8 cellular contexts compared by ENCODE assay signal in the genomic region with DNA sequence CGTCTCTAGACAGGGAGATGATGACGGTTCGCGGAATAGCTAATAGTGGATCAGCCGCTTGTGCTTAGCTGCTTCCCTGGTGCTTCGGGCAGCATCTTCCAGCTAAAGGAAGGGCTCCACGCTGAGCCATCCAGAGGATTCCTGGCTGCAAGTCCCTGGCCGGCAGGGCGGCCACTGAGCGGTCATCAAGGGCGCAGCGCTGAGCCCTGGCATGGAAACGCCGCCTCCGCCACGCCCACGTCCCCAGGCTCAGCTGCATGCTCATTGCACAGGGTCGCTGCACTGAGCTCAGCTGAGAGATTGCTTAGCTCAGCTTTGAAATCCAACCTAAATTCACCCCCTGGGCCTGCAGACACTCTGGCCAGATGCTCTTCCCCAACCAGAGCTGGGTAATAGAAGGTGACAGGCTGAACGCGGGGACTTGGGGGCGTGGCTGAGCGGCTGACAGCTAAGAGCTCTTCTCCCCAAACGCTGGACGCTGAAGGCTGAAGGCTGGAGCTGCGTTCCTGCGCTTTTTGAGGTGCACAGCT.
DNase-seq lines count a peak whose midpoint lies in the region; ATAC-seq and TF ChIP-seq lines count a peak whose summit lies in the region.

No MANE protein-coding gene starts in this region.

- H3K79me1 ChIP-seq in neuronal stem cell (ENCODE audit: low read depth, low read length), result no peaks in the 10 kb centered on the region

- WGBS in neuronal stem cell (ENCODE audit: extremely low coverage in 2 of 2, insufficient read length in 2 of 2, insufficient replicate concordance in 1 of 2), 2 donors, result no CpG with 5 or more reads among the region's 26 CpGs

- no peaks in the 10 kb centered on the region for H3K36me3 ChIP-seq in neuronal stem cell (replicated peaks in 1 of 2; ENCODE audit: control insufficient read depth in 2 of 2, insufficient read depth in 2 of 2, low read length in 2 of 2)

- peak overlapping the region; percentile 47 for H3K27ac ChIP-seq in neuronal stem cell (replicated peaks; ENCODE audit: low read length)

- H3K4me1 ChIP-seq in neuronal stem cell (ENCODE audit: control insufficient read depth in 2 of 2, insufficient read depth in 1 of 2, low read depth in 1 of 2, low read length in 2 of 2), result peaks cover 4 to 18% of the 10 kb centered on the region in 2 donors

- H3K18ac ChIP-seq in neuronal stem cell (ENCODE audit: low read length), result peak overlapping the region; percentile 51

- peaks cover 2% of the 10 kb centered on the region for H3K4me1 Mint-ChIP-seq in activated CD4-positive, alpha-beta memory T cell treated with anti-CD3 and anti-CD28 coated beads for 36 hours (ENCODE audit: low read depth)

- peak overlapping the region; percentile 14 for H2BK5ac ChIP-seq in neuronal stem cell (ENCODE audit: low read length)

- no peak overlapping the region for H3K9ac ChIP-seq in neuronal stem cell (ENCODE audit: low read depth, low read length, poor library complexity)

- peaks cover 0 to 22% (median 0%) of the 10 kb centered on the region in 3 experiments for H3K27me3 ChIP-seq in neuronal stem cell (ENCODE audit: control insufficient read depth in 3 of 3, insufficient read depth in 3 of 3, low read depth in 1 of 3, low read length in 3 of 3)

- no peak overlapping the region for H3K4me3 Mint-ChIP-seq in activated CD4-positive, alpha-beta memory T cell treated with anti-CD3 and anti-CD28 coated beads for 36 hours

- TF ChIP-seq RAD21 in Ishikawa (IDR thresholded peaks at IDR 0.05; ENCODE audit: low read depth), result no peak

- CTCF ChIA-PET in activated CD4-positive, alpha-beta memory T cell treated with anti-CD3 and anti-CD28 coated beads for 36 hours (lab: Charles Lee), result no interaction called here

- DNase-seq in DMS79 treated with DMSO at 0.1 percent for 48 hours (lab: John Stamatoyannopoulos, UW), result peak; percentile 58
- peak; percentile 12 for DNase-seq in activated CD4-positive, alpha-beta memory T cell treated with anti-CD3 and anti-CD28 coated beads for 36 hours
- peak; percentile 79 for DNase-seq in Right ventricle myocardium superior
- peak; percentile 71 for DNase-seq in neuronal stem cell (ENCODE audit: low spot score)
- no peak for DNase-seq in central memory CD4-positive, alpha-beta T cell
- DNase-seq in stimulated activated CD4-positive, alpha-beta T cell treated with anti-CD3 and anti-CD28 coated beads, Interleukin-1b, Interleukin-23, amount 100 ng/mL, for 48 hours, result no peak

- peak overlapping the region; percentile 19 to 40 for H3K4me3 ChIP-seq in neuronal stem cell (ENCODE audit: low read length in 2 of 2)

- no peaks in the 10 kb centered on the region for H3K36me3 Mint-ChIP-seq in activated CD4-positive, alpha-beta memory T cell treated with anti-CD3 and anti-CD28 coated beads for 36 hours

- H2BK120ac ChIP-seq in neuronal stem cell (ENCODE audit: low read depth, low read length), result no peak overlapping the region

- H3K9me3 ChIP-seq in neuronal stem cell (replicated peaks in 1 of 2; ENCODE audit: control insufficient read depth in 2 of 2, insufficient read depth in 1 of 2, low read depth in 1 of 2, low read length in 2 of 2), result no peaks in the 10 kb centered on the region

- H2BK12ac ChIP-seq in neuronal stem cell (ENCODE audit: low read length), result peak overlapping the region; percentile 63

- H3K27ac Mint-ChIP-seq in activated CD4-positive, alpha-beta memory T cell treated with anti-CD3 and anti-CD28 coated beads for 36 hours, result no peak overlapping the region

- no peak overlapping the region for H2BK15ac ChIP-seq in neuronal stem cell (ENCODE audit: low read length)

- peak overlapping the region; percentile 90 for H2AFZ ChIP-seq in neuronal stem cell (ENCODE audit: low read length)

- H3K27me3 Mint-ChIP-seq in activated CD4-positive, alpha-beta memory T cell treated with anti-CD3 and anti-CD28 coated beads for 36 hours, result peaks cover 2% of the 10 kb centered on the region

- H3K4me2 ChIP-seq in neuronal stem cell (ENCODE audit: insufficient read depth, low read length, poor library complexity, severe bottlenecking), result peak overlapping the region; percentile 75

- TF ChIP-seq EP300 in Ishikawa (IDR thresholded peaks at IDR 0.05; ENCODE audit: borderline replicate concordance), result no peak

- no peak overlapping the region for H3K14ac ChIP-seq in neuronal stem cell (ENCODE audit: low read length)

- H3K9me3 Mint-ChIP-seq in activated CD4-positive, alpha-beta memory T cell treated with anti-CD3 and anti-CD28 coated beads for 36 hours, result no peaks in the 10 kb centered on the region

- H3K23ac ChIP-seq in neuronal stem cell (ENCODE audit: low read depth, low read length, poor library complexity), result no peak overlapping the region

- intact Hi-C loops in activated CD4-positive, alpha-beta memory T cell treated with anti-CD3 and anti-CD28 coated beads for 36 hours (cut with micrococcal nuclease), result no loop called here
- intact Hi-C loops in Right ventricle myocardium superior (cut with DNase I), result no loop called here

- no peak overlapping the region for H3K4ac ChIP-seq in neuronal stem cell (ENCODE audit: low read length)

- H4K91ac ChIP-seq in neuronal stem cell (ENCODE audit: low read depth, low read length, poor library complexity), result no peak overlapping the region

- POLR2A ChIA-PET in activated CD4-positive, alpha-beta memory T cell treated with anti-CD3 and anti-CD28 coated beads for 36 hours (lab: Charles Lee), result no interaction called here

- ATAC-seq in Right ventricle myocardium superior (ENCODE audit: poor library complexity) (peak; percentile 98), GM19467 (IDR thresholded peaks at IDR 0.05; ENCODE audit: unreplicated experiment) (no peak)

- no peak overlapping the region for H4K8ac ChIP-seq in neuronal stem cell (ENCODE audit: low read depth, low read length)

- no peak overlapping the region for H2AK5ac ChIP-seq in neuronal stem cell (ENCODE audit: low read depth, low read length)

TF ChIP-seq in Ishikawa, 13 proteins besides CTCF, POLR2A, EP300 and RAD21:
- no peak for TF ChIP-seq YY1 (IDR thresholded peaks at IDR 0.05; ENCODE audit: low read depth)
- TF ChIP-seq EGR1 (IDR thresholded peaks at IDR 0.05), result peak; percentile 77

Comparison
In these comparisons a context has a peak if more than half of its experiments do, and no peak if none do; other contexts are left out.
1. DNase-seq: peak in DMS79 treated with DMSO at 0.1 percent for 48 hours (single experiment), activated CD4-positive, alpha-beta memory T cell treated with anti-CD3 and anti-CD28 coated beads for 36 hours (single experiment), Right ventricle myocardium superior (single experiment) and neuronal stem cell (single experiment); none in central memory CD4-positive, alpha-beta T cell (single experiment) and stimulated activated CD4-positive, alpha-beta T cell treated with anti-CD3 and anti-CD28 coated beads, Interleukin-1b, Interleukin-23, amount 100 ng/mL, for 48 hours (single experiment).